Comparison of ENCODE assay signal across 35 cellular contexts in genomic region chr2:70663411-70663810, GRCh38.
"Had no signal": no experiment of that assay in that cellular context is flagged by ENCODE, and none has a peak within 500 bp of the region (broad histone marks: within the 10 kb centered on the region; RNA-seq: fewer than 3 reads in every experiment).

No MANE protein-coding gene starts in this region.

- H3K4me3 ChIP-seq: ascending aorta, cardiac muscle cell, Peyer's patch had no signal

- DNase-seq: activated B cell treated with CpG ODN at 0.5 μM for 24 hours; activated CD4-positive, alpha-beta memory T cell treated with anti-CD3 and anti-CD28 coated beads for 36 hours; activated CD4-positive, alpha-beta T cell treated with anti-CD3 and anti-CD28 coated beads for 4 hours; activated CD4-positive, alpha-beta T cell treated with anti-CD3 and anti-CD28 coated beads, Interleukin-2, amount 50 U/mL, for 1 hour; activated CD4-positive, CD25-positive, alpha-beta regulatory T cell treated with anti-CD3 and anti-CD28 coated beads, Interleukin-2, amount 50 U/mL, for 72 hours; activated gamma-delta T cell; activated naive CD4-positive, alpha-beta T cell treated with anti-CD3 and anti-CD28 coated beads for 36 hours; activated naive CD8-positive, alpha-beta T cell treated with anti-CD3 and anti-CD28 coated beads for 36 hours; activated T-cell treated with anti-CD3 and anti-CD28 coated beads, Interleukin-2, amount 50 U/mL, for 72 hours; amniotic stem cell; Karpas-422; KBM-7; MM.1S; MV-4-11; NCI-H1092; NCI-H1436 treated with DMSO at 0.1 percent for 48 hours; NCI-H1694 treated with DMSO at 0.1 percent for 48 hours; NCI-H2029; NCI-H345; NCI-H524 treated with DMSO at 0.1 percent for 48 hours; NK-92 treated with Interleukin-12 subunit alpha and Interleukin-12 subunit beta, amount 100 ng/mL, for 24 hours; PC-3; Peyer's patch; RPMI8226; SHP77 treated with DMSO at 0.1 percent for 48 hours; T-helper 1 cell; T-helper 2 cell; T-helper 9 cell had no signal

- H3K27ac Mint-ChIP-seq: activated B cell treated with CpG ODN at 0.5 μM for 24 hours; activated CD4-positive, alpha-beta memory T cell treated with anti-CD3 and anti-CD28 coated beads for 36 hours; activated naive CD4-positive, alpha-beta T cell treated with anti-CD3 and anti-CD28 coated beads for 36 hours; activated naive CD8-positive, alpha-beta T cell treated with anti-CD3 and anti-CD28 coated beads for 36 hours; activated T-helper 2 cell treated with anti-CD3 and anti-CD28 coated beads, Interferon-gamma antibody, Interleukin-2, Interleukin-4, amounts not matched to agents 10 μg/mL and 5 μg/mL and 100 μg/mL, durations not matched to agents 14 hours and 24 hours and 36 hours had no signal

- ATAC-seq: activated T-cell treated with anti-CD3 and anti-CD28 coated beads, Interleukin-2, amount 50 U/mL, for 72 hours; PC-3; SK-N-SH treated with all-trans-retinoic acid at 6 μM for 48 hours had no signal

- H3K27ac ChIP-seq: ascending aorta, cardiac muscle cell, Peyer's patch, VCaP had no signal

- H3K4me3 Mint-ChIP-seq: activated B cell treated with CpG ODN at 0.5 μM for 24 hours; activated CD4-positive, alpha-beta memory T cell treated with anti-CD3 and anti-CD28 coated beads for 36 hours; activated naive CD4-positive, alpha-beta T cell treated with anti-CD3 and anti-CD28 coated beads for 36 hours; activated naive CD8-positive, alpha-beta T cell treated with anti-CD3 and anti-CD28 coated beads for 36 hours; activated T-cell treated with anti-CD3 and anti-CD28 coated beads, Interleukin-2, amount 50 U/mL, for 72 hours; central memory CD8-positive, alpha-beta T cell; IgD-negative memory B cell had no signal

- H3K27me3 Mint-ChIP-seq: activated B cell treated with CpG ODN at 0.5 μM for 24 hours; activated CD4-positive, alpha-beta memory T cell treated with anti-CD3 and anti-CD28 coated beads for 36 hours; activated naive CD8-positive, alpha-beta T cell treated with anti-CD3 and anti-CD28 coated beads for 36 hours; IgD-negative memory B cell had no signal

- H3K4me1 ChIP-seq: ascending aorta, Peyer's patch had no signal

- H3K36me3 ChIP-seq: ascending aorta, cardiac muscle cell, Peyer's patch had no signal

- H3K27me3 ChIP-seq: ascending aorta, cardiac muscle cell, Peyer's patch had no signal

- H3K9me3 Mint-ChIP-seq: activated B cell treated with CpG ODN at 0.5 μM for 24 hours; activated CD4-positive, alpha-beta memory T cell treated with anti-CD3 and anti-CD28 coated beads for 36 hours; activated T-helper 2 cell treated with anti-CD3 and anti-CD28 coated beads, Interferon-gamma antibody, Interleukin-2, Interleukin-4, amounts not matched to agents 10 μg/mL and 5 μg/mL and 100 μg/mL, durations not matched to agents 14 hours and 24 hours and 36 hours; central memory CD8-positive, alpha-beta T cell; IgD-negative memory B cell had no signal

- H3K36me3 Mint-ChIP-seq: activated CD4-positive, alpha-beta memory T cell treated with anti-CD3 and anti-CD28 coated beads for 36 hours had no signal

- H3K9me3 ChIP-seq: ascending aorta, Peyer's patch had no signal
